In genomic region chr2:25103287-25103871, GRCh38 we compare ENCODE assay signal across 12 cellular contexts.
A peak's percentile ranks its signal among the peaks of the same experiment; 100 is the strongest.
DNase-seq lines count a peak whose midpoint lies in the region; ATAC-seq and TF ChIP-seq lines count a peak whose summit lies in the region.
"Had no signal": no experiment of that assay in that cellular context is flagged by ENCODE, and none has a peak within 500 bp of the region (broad histone marks: within the 10 kb centered on the region; RNA-seq: fewer than 3 reads in every experiment).

No MANE protein-coding gene starts in this region.

- H3K9me3 ChIP-seq in SK-N-SH (no peaks in the 10 kb centered on the region), esophagus muscularis mucosa (no peaks in the 10 kb centered on the region)
- H3K9me3 ChIP-seq: sigmoid colon had no signal

- H2AFZ ChIP-seq in SK-N-SH (ENCODE audit: low read depth) = 0 out of 2 replicates have a peak overlapping the region, but pooled peaks have one; percentile 7

- H3K9ac ChIP-seq in SK-N-SH = no peak overlapping the region

- ATAC-seq in activated CD4-positive, CD25-positive, alpha-beta regulatory T cell treated with anti-CD3 and anti-CD28 coated beads, Interleukin-2, amount 50 U/mL, for 24 hours = no peak
- ATAC-seq: effector memory CD8-positive, alpha-beta T cell had no signal

- peaks cover 6 to 17% of the 10 kb centered on the region in 2 experiments; a peak in 3 of 4 replicates for H3K4me1 ChIP-seq in SK-N-SH (ENCODE audit: control insufficient read depth in 1 of 2, insufficient read depth in 2 of 2, low read depth in 1 of 2, low read length in 1 of 2)
- H3K4me1 ChIP-seq in esophagus muscularis mucosa = peaks cover 5 to 24% (median 15%) of the 10 kb centered on the region in 4 donors

- H4K20me1 ChIP-seq in SK-N-SH (ENCODE audit: insufficient read depth) = no peaks in the 10 kb centered on the region

- peak in 1 of 2 experiments; percentile 90; a peak in 2 of 4 replicates for TF ChIP-seq EP300 in SK-N-SH (IDR thresholded peaks at IDR 0.05; ENCODE audit: borderline replicate concordance in 1 of 2, low read depth in 1 of 2, low read length in 1 of 2)
- TF ChIP-seq EP300 in esophagus muscularis mucosa (IDR thresholded peaks at IDR 0.05) = no peak

- H3K4me3 ChIP-seq in SK-N-SH (ENCODE audit: low read depth in 2 of 2, low read length in 1 of 2) = no peak overlapping the region
- H3K4me3 ChIP-seq in esophagus muscularis mucosa = no peak overlapping the region
- H3K4me3 ChIP-seq: sigmoid colon had no signal

- no peaks in the 10 kb centered on the region for H3K9me3 Mint-ChIP-seq in osteocyte (ENCODE audit: unreplicated experiment)
- H3K9me3 Mint-ChIP-seq: effector memory CD8-positive, alpha-beta T cell had no signal

- WGBS in SK-N-SH (ENCODE audit: low lambda C conversion rate) = 59% methylated on average over 15 of the region's 16 CpGs
- WGBS in esophagus muscularis mucosa = 72% methylated on average over 16 of the region's 16 CpGs

- no peak for TF ChIP-seq CTCF in SK-N-SH (IDR thresholded peaks at IDR 0.05)
- no peak for TF ChIP-seq CTCF in osteocyte (IDR thresholded peaks at IDR 0.05)
- TF ChIP-seq CTCF in esophagus muscularis mucosa (IDR thresholded peaks at IDR 0.05) = no peak

- H3K36me3 ChIP-seq in SK-N-SH (replicated peaks in 1 of 2; ENCODE audit: control insufficient read depth in 1 of 2, insufficient read depth in 2 of 2, low read length in 1 of 2) = no peaks in the 10 kb centered on the region
- H3K36me3 ChIP-seq in esophagus muscularis mucosa = no peaks in the 10 kb centered on the region
- H3K36me3 ChIP-seq: sigmoid colon had no signal

- CTCF ChIA-PET in SK-N-SH (lab: Yijun Ruan, JAX) = no interaction called here

- no peak overlapping the region for H3K4me3 Mint-ChIP-seq in osteocyte (ENCODE audit: unreplicated experiment)
- H3K4me3 Mint-ChIP-seq: effector memory CD8-positive, alpha-beta T cell had no signal

- peak overlapping the region in 1 of 2 experiments; percentile 51; a peak in 2 of 4 replicates for H3K27ac ChIP-seq in SK-N-SH (ENCODE audit: low read depth in 2 of 2, low read length in 1 of 2)
- no peak overlapping the region for H3K27ac ChIP-seq in esophagus muscularis mucosa (replicated peaks in 1 of 4)
- H3K27ac ChIP-seq: sigmoid colon had no signal

- POLR2A ChIA-PET in SK-N-SH (lab: Yijun Ruan, JAX) = no interaction called here

- H3K4me1 Mint-ChIP-seq in osteocyte (ENCODE audit: unreplicated experiment) = peaks cover 9% of the 10 kb centered on the region

- no peaks in the 10 kb centered on the region for H3K27me3 Mint-ChIP-seq in osteocyte (ENCODE audit: unreplicated experiment)

- DNase-seq in GOT3 (lab: John Stamatoyannopoulos, UW) (peak; percentile 7), SK-N-SH (no peak), fibroblast of peridontal ligament (ENCODE audit: extremely low read depth) (peak; percentile 92), stromal cell of bone marrow (ENCODE audit: low read depth) (peak; percentile 94), NCI-H82 treated with DMSO at 0.1 percent for 48 hours (lab: John Stamatoyannopoulos, UW; ENCODE audit: unreplicated experiment) (no peak), osteocyte (ENCODE audit: extremely low spot score, unreplicated experiment) (no peak), esophagus muscularis mucosa (ENCODE audit: extremely low spot score) (no peak)
- DNase-seq: DMS153; effector memory CD8-positive, alpha-beta T cell; NCI-H2227 treated with DMSO at 0.1 percent for 48 hours; sigmoid colon had no signal

- H3K4me2 ChIP-seq in SK-N-SH = peak overlapping the region; percentile 30; the same call in 1 of the 2 replicates

- H3K79me2 ChIP-seq in SK-N-SH (ENCODE audit: insufficient read depth) = no peaks in the 10 kb centered on the region

- H3K9me2 ChIP-seq in SK-N-SH = no peaks in the 10 kb centered on the region

- TF ChIP-seq RAD21 in SK-N-SH (IDR thresholded peaks at IDR 0.05; ENCODE audit: low read length) = no peak

- H3K27ac Mint-ChIP-seq in osteocyte (ENCODE audit: unreplicated experiment) = no peak overlapping the region
- H3K27ac Mint-ChIP-seq: effector memory CD8-positive, alpha-beta T cell had no signal

- no peaks in the 10 kb centered on the region for H3K36me3 Mint-ChIP-seq in osteocyte (ENCODE audit: unreplicated experiment)

- peaks cover 30% of the 10 kb centered on the region for H3F3A ChIP-seq in SK-N-SH (replicated peaks; ENCODE audit: insufficient read depth)

- TF ChIP-seq POLR2A in esophagus muscularis mucosa (IDR thresholded peaks at IDR 0.05; ENCODE audit: low read depth) = no peak

- H3K27me3 ChIP-seq in SK-N-SH (ENCODE audit: insufficient read depth) (no peaks in the 10 kb centered on the region), esophagus muscularis mucosa (no peaks in the 10 kb centered on the region)
- H3K27me3 ChIP-seq: sigmoid colon had no signal

- intact Hi-C loops in esophagus muscularis mucosa (cut with DNase I) = no loop called here

TF ChIP-seq in SK-N-SH, 30 proteins besides CTCF, POLR2A, EP300 and RAD21 (continues in another document):
- no peak for TF ChIP-seq CHD2 (IDR thresholded peaks at IDR 0.05; ENCODE audit: low read length, partially characterized antibody)
- TF ChIP-seq FOXM1 (IDR thresholded peaks at IDR 0.05; ENCODE audit: low read depth) = no peak
- no peak; the same call in 1 of the 2 replicates for TF ChIP-seq YY1 (IDR thresholded peaks at IDR 0.05; ENCODE audit: low read depth)
- no peak for TF ChIP-seq GABPA (IDR thresholded peaks at IDR 0.05; ENCODE audit: low read depth)
- TF ChIP-seq, protein P1, sequence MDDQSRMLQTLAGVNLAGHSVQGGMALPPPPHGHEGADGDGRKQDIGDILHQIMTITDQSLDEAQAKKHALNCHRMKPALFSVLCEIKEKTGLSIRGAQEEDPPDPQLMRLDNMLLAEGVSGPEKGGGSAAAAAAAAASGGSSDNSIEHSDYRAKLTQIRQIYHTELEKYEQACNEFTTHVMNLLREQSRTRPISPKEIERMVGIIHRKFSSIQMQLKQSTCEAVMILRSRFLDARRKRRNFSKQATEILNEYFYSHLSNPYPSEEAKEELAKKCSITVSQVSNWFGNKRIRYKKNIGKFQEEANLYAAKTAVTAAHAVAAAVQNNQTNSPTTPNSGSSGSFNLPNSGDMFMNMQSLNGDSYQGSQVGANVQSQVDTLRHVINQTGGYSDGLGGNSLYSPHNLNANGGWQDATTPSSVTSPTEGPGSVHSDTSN (IDR thresholded peaks at IDR 0.05) = peak; percentile 96
- TF ChIP-seq MXI1 (IDR thresholded peaks at IDR 0.05; ENCODE audit: low read depth, low read length) = no peak
- peak; percentile 67; the same call in 1 of the 2 replicates for TF ChIP-seq POLR2AphosphoS5 (IDR thresholded peaks at IDR 0.05; ENCODE audit: low read depth, low read length)
- no peak for TF ChIP-seq NRF1 (IDR thresholded peaks at IDR 0.05; ENCODE audit: low read depth, low read length)
- TF ChIP-seq NFIC (IDR thresholded peaks at IDR 0.05; ENCODE audit: borderline replicate concordance) = peak; percentile 96
- TF ChIP-seq SMC3 (IDR thresholded peaks at IDR 0.05; ENCODE audit: low read depth, low read length) = no peak
- TF ChIP-seq SIN3A (IDR thresholded peaks at IDR 0.05; ENCODE audit: borderline replicate concordance, low read depth, low read length) = no peak
- no peak for TF ChIP-seq EZH2phosphoT487 (IDR thresholded peaks at IDR 0.05; ENCODE audit: borderline replicate concordance, low read depth)
- peak; percentile 57; the same call in 1 of the 2 replicates for TF ChIP-seq RXRA (IDR thresholded peaks at IDR 0.05; ENCODE audit: borderline replicate concordance, low read depth)
- TF ChIP-seq TEAD4 (IDR thresholded peaks at IDR 0.05; ENCODE audit: borderline replicate concordance, insufficient read depth) = peak; percentile 78; the same call in 1 of the 2 replicates
- TF ChIP-seq TAF1 (IDR thresholded peaks at IDR 0.05; ENCODE audit: borderline replicate concordance, low read depth, low read length) = peak; percentile 55; the same call in 1 of the 2 replicates
- no peak for TF ChIP-seq IRF3 (IDR thresholded peaks at IDR 0.05; ENCODE audit: low read depth, low read length)
- TF ChIP-seq REST (IDR thresholded peaks at IDR 0.05; ENCODE audit: low read depth, low read length) = peak; percentile 65
- no peak for TF ChIP-seq MEF2A (IDR thresholded peaks at IDR 0.05; ENCODE audit: borderline replicate concordance, low read depth)
- no peak for TF ChIP-seq ELF1 (IDR thresholded peaks at IDR 0.05)
- peak; percentile 97 for TF ChIP-seq TCF12 (IDR thresholded peaks at IDR 0.05)
- no peak for TF ChIP-seq GATA2 (CRISPR knock-in tag; IDR thresholded peaks at IDR 0.05)

Comparison
In these comparisons a context has a peak if more than half of its experiments do, and no peak if none do; other contexts are left out.
1. DNase-seq: peak in GOT3 (single experiment), fibroblast of peridontal ligament (single experiment) and stromal cell of bone marrow (single experiment); none in SK-N-SH (single experiment), NCI-H82 treated with DMSO at 0.1 percent for 48 hours (single experiment), osteocyte (single experiment) and esophagus muscularis mucosa (single experiment).